ENCODE assay signal across 13 cellular contexts in the genomic region with DNA sequence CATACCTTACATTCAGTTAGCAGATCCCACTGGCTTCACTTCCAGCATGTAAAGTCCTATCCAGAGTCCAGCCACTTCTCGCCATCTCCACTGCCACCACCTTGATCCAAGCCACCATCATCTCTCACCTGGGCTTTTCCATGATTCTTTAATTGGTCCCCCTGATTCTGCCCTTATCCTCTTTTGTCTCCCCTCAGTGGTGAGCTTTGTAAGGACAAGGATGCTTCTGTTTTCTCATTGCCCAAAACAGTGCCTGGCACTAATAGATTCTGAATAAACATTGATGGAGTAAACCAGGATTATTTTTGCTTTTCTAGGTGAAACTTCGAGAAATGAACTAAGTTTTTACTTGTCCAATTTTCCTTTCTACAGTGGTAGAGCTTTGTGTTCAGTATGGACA. TPM values are rescaled to one million over a fixed set of nuclear protein-coding genes. Genes with fewer than 3 reads are reported as not detected.
DNase-seq lines count a peak whose midpoint lies in the region; ATAC-seq and TF ChIP-seq lines count a peak whose summit lies in the region.
"Had no signal": no experiment of that assay in that cellular context is flagged by ENCODE, and none has a peak within 500 bp of the region (broad histone marks: within the 10 kb centered on the region; RNA-seq: fewer than 3 reads in every experiment).

No MANE protein-coding gene starts in this region.

- no peak overlapping the region for H3K4me3 ChIP-seq in AG04449 (ENCODE audit: low read depth, low read length)
- H3K4me3 ChIP-seq in epithelial cell of proximal tubule (ENCODE audit: low read depth, low read length) = no peak overlapping the region

- TF ChIP-seq CTCF in AG04449 (IDR thresholded peaks at IDR 0.05; ENCODE audit: insufficient read depth, low read length, missing control alignments) (peak; percentile 32), epithelial cell of proximal tubule (conservative IDR thresholded peaks at IDR 0.05; ENCODE audit: low read depth, low read length) (peak; percentile 59)
- peak; percentile 66 for TF ChIP-seq CTCF in CD4-positive, alpha-beta T cell (IDR thresholded peaks at IDR 0.05)

- peak overlapping the region; percentile 6 for H3K27ac Mint-ChIP-seq in CD4-positive, alpha-beta T cell

- DNase-seq in AG04449 (ENCODE audit: low read depth, low spot score) (no peak), NCI-H748 treated with DMSO at 0.1 percent for 48 hours (lab: John Stamatoyannopoulos, UW) (peak; percentile 29), epithelial cell of proximal tubule (ENCODE audit: low read depth) (no peak), cardiac septum (ENCODE audit: low spot score) (no peak), KBM-7 (no peak), G401 (ENCODE audit: low spot score) (no peak), DMS 273 treated with DMSO at 0.1 percent for 48 hours (lab: John Stamatoyannopoulos, UW) (no peak)
- DNase-seq in CD4-positive, alpha-beta T cell = no peak
- DNase-seq: C1 segment of cervical spinal cord, islet precursor cell, NCI-H1105, NCI-H510A, Right ventricle myocardium superior had no signal

- H3K9me3 ChIP-seq in CD4-positive, alpha-beta T cell (ENCODE audit: control insufficient read depth, low read length) = no peaks in the 10 kb centered on the region

- H3K4me1 Mint-ChIP-seq in CD4-positive, alpha-beta T cell (ENCODE audit: low read depth) = peaks cover 33% of the 10 kb centered on the region

- H3K27me3 ChIP-seq in CD4-positive, alpha-beta T cell (ENCODE audit: control insufficient read depth, insufficient read depth, low read length) = no peaks in the 10 kb centered on the region

- intact Hi-C loops in CD4-positive, alpha-beta T cell (cut with DNase I, micrococcal nuclease) = no loop called here
- intact Hi-C loops in cardiac septum (cut with DNase I) = no loop called here

- in situ Hi-C loops in KBM-7 (cut with MboI; ENCODE audit: low pct_unique_long_range_greater_than_20kb, low sequenced_read_pairs) (no loop called here), G401 (cut with HindIII; ENCODE audit: low sequenced_read_pairs) (no loop called here)

- POLR2A ChIA-PET in AG04449 (lab: Yijun Ruan, JAX) = no interaction called here
- POLR2A ChIA-PET in CD4-positive, alpha-beta T cell (lab: Charles Lee) = no interaction called here

- CTCF ChIA-PET in AG04449 (lab: Yijun Ruan, JAX) = interaction anchor here (0.8 to 52.1 kb wide), 18 partner anchors 8 to 276 kb away, joined by 3 to 1993 read pairs (median 4); partner anchors contain the start of genes CDC42EP2, DPF2 and SYVN1
- CTCF ChIA-PET in CD4-positive, alpha-beta T cell (lab: Charles Lee) = no interaction called here

- no peak overlapping the region for H3K27ac ChIP-seq in CD4-positive, alpha-beta T cell (ENCODE audit: low read depth, low read length)

- H3K27me3 Mint-ChIP-seq in CD4-positive, alpha-beta T cell = no peaks in the 10 kb centered on the region

- H3K9me3 Mint-ChIP-seq in CD4-positive, alpha-beta T cell = no peaks in the 10 kb centered on the region

- H3K36me3 Mint-ChIP-seq in CD4-positive, alpha-beta T cell (ENCODE audit: low read depth) = peaks cover 56% of the 10 kb centered on the region

- peak overlapping the region; percentile 57 for H3K4me3 Mint-ChIP-seq in CD4-positive, alpha-beta T cell

- no peak for ATAC-seq in CD4-positive, alpha-beta T cell (ENCODE audit: poor library complexity)

RNA-seq across cellular contexts. Expression of gene POLA2, which starts 4.4 kb away (rescaled TPM):
- total RNA-seq in CD4-positive, alpha-beta T cell = 10 to 100 TPM in 1 of 2 experiments, 1 to 10 TPM in 1; 9.6 to 10.6 TPM
- total RNA-seq in epithelial cell of proximal tubule = 30.2 and 42.9 TPM in 2 replicates
- 3.5 TPM for total RNA-seq in cardiac septum
- total RNA-seq in G401 (2014; rRNA removed; shearing (Covaris generic)) = 10.8 and 19.4 TPM in 2 replicates

RNA-seq across cellular contexts. Expression of gene CDC42EP2, which starts 48.5 kb away (rescaled TPM):
- total RNA-seq in CD4-positive, alpha-beta T cell = under 1 TPM in 1 of 2 experiments, not detected in 1; 0.96 TPM
- 18.6 and 23.1 TPM in 2 replicates for total RNA-seq in epithelial cell of proximal tubule
- 3.6 TPM for total RNA-seq in cardiac septum
- total RNA-seq in G401 (2014; rRNA removed; shearing (Covaris generic)) = 4.6 TPM in 1 of 2 replicates, not detected in the other
